Comparison of ENCODE assay signal across 8 cellular contexts in the genomic region with DNA sequence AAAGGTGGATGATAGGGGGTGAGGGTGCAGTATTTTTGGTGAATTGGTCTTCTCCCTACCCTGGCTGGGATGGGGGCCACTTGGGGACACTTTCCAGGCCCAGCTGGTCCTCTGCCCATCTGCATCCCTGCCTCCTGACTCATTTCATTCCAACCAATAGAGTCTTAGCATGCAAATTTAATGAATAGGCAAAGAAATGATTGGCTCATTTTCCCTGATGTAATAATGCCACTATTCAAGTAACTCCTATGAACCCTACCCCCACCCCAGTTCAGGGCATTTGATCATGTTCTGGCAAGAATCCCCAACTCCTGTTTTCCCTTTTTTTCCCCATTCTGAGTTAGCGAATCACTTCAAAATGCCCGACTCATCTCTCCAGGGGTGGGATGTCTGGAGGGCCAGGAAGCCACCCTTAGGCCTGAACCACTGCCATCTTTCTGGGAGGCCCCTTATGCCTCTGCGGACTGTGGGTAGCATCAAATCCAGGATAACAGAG. TPM values are rescaled to one million over a fixed set of nuclear protein-coding genes. Genes with fewer than 3 reads are reported as not detected.
DNase-seq lines count a peak whose midpoint lies in the region; ATAC-seq and TF ChIP-seq lines count a peak whose summit lies in the region.
"Had no signal": no experiment of that assay in that cellular context is flagged by ENCODE, and none has a peak within 500 bp of the region (broad histone marks: within the 10 kb centered on the region; RNA-seq: fewer than 3 reads in every experiment).

No MANE protein-coding gene starts in this region.

- no peak overlapping the region for H3K56ac ChIP-seq in H9 (ENCODE audit: insufficient read length, low read depth, low read length)

- no peak overlapping the region for H3K27ac ChIP-seq in H9 (ENCODE audit: insufficient read length, low read depth, low read length)
- peak overlapping the region in 4 of 5 donors; percentile 65 to 74 (median 68) for H3K27ac ChIP-seq in stomach

- H3K18ac ChIP-seq in H9 (ENCODE audit: insufficient read length, low read depth, low read length), result no peak overlapping the region

- no peak overlapping the region for H4K91ac ChIP-seq in H9 (ENCODE audit: insufficient read length, low read depth, low read length)

- H2BK20ac ChIP-seq in H9 (ENCODE audit: low read depth, low read length, poor library complexity, severe bottlenecking), result no peak overlapping the region

- no peak for ATAC-seq in activated CD8-positive, alpha-beta T cell treated with anti-CD3 and anti-CD28 coated beads for 36 hours

- intact Hi-C loops in stomach (cut with DNase I; ENCODE audit: low total_unique reads), result no loop called here
- intact Hi-C loops in activated CD8-positive, alpha-beta T cell treated with anti-CD3 and anti-CD28 coated beads for 36 hours (cut with micrococcal nuclease), result no loop called here

- H3K23me2 ChIP-seq in H9 (ENCODE audit: insufficient read length, low read depth, low read length, poor library complexity, severe bottlenecking), result no peaks in the 10 kb centered on the region

- no peak for TF ChIP-seq EP300 in stomach (IDR thresholded peaks at IDR 0.05)

- TF ChIP-seq CTCF in H9 (conservative IDR thresholded peaks at IDR 0.05), result no peak
- TF ChIP-seq CTCF in stomach (IDR thresholded peaks at IDR 0.05), result no peak
- no peak for TF ChIP-seq CTCF in activated CD8-positive, alpha-beta T cell treated with anti-CD3 and anti-CD28 coated beads for 36 hours (IDR thresholded peaks at IDR 0.05)

- no peak for TF ChIP-seq POLR2A in stomach (IDR thresholded peaks at IDR 0.05)

- 0 out of 5 replicates have a peak overlapping the region, but pooled peaks of 1 of the 2 experiments have one; percentile 45 for H3K4me3 Mint-ChIP-seq in H9
- no peak overlapping the region for H3K4me3 Mint-ChIP-seq in activated CD8-positive, alpha-beta T cell treated with anti-CD3 and anti-CD28 coated beads for 36 hours

- H3K79me2 ChIP-seq in H9 (ENCODE audit: insufficient read depth, low read length), result no peaks in the 10 kb centered on the region

- no peak overlapping the region for H2BK12ac ChIP-seq in H9 (ENCODE audit: insufficient read length, low read depth, low read length)

- H4K5ac ChIP-seq in H9 (ENCODE audit: insufficient read length, low read depth, low read length), result no peak overlapping the region

- no peak overlapping the region for H2AK5ac ChIP-seq in H9 (ENCODE audit: insufficient read length, low read length)

- H3K79me1 ChIP-seq in H9 (ENCODE audit: insufficient read depth, low read depth, low read length, poor library complexity, severe bottlenecking), result no peaks in the 10 kb centered on the region

- H3K36me3 ChIP-seq in stomach, result no peaks in the 10 kb centered on the region
- H3K36me3 ChIP-seq: thoracic aorta had no signal

- no peak overlapping the region for H3K23ac ChIP-seq in H9 (ENCODE audit: insufficient read length, low read depth, low read length)

- no peaks in the 10 kb centered on the region; the same call in 1 of the 2 replicates for H3K27me3 Mint-ChIP-seq in H9 (ENCODE audit: low read depth)
- H3K27me3 Mint-ChIP-seq in activated CD8-positive, alpha-beta T cell treated with anti-CD3 and anti-CD28 coated beads for 36 hours, result peaks cover 1% of the 10 kb centered on the region

- H4K8ac ChIP-seq in H9 (replicated peaks; ENCODE audit: insufficient read length, low read depth, low read length), result no peak overlapping the region

- POLR2A ChIA-PET in activated CD8-positive, alpha-beta T cell treated with anti-CD3 and anti-CD28 coated beads for 36 hours (lab: Charles Lee), result no interaction called here

- H3K9ac ChIP-seq in H9 (ENCODE audit: extremely low read depth, insufficient read length, low read length), result no peak overlapping the region

- no peak overlapping the region for H3K4me3 ChIP-seq in stomach
- H3K4me3 ChIP-seq: thoracic aorta had no signal

- H2BK15ac ChIP-seq in H9 (ENCODE audit: low read depth, low read length), result no peak overlapping the region

- peaks cover 67 to 82% of the 10 kb centered on the region in 2 experiments for H3K4me1 Mint-ChIP-seq in H9
- no peaks in the 10 kb centered on the region for H3K4me1 Mint-ChIP-seq in activated CD8-positive, alpha-beta T cell treated with anti-CD3 and anti-CD28 coated beads for 36 hours (ENCODE audit: low read depth)

- no peak overlapping the region for H3T11ph ChIP-seq in H9 (ENCODE audit: low read length)

- peak; percentile 59 for DNase-seq in H9
- peak; percentile 87 for DNase-seq in SK-N-DZ (ENCODE audit: low spot score)
- DNase-seq in foreskin melanocyte, result peak; percentile 44
- DNase-seq in stomach, result no peak
- no peak for DNase-seq in germinal center (ENCODE audit: low spot score)
- no peak for DNase-seq in NCI-H510A (lab: John Stamatoyannopoulos, UW)
- no peak for DNase-seq in activated CD8-positive, alpha-beta T cell treated with anti-CD3 and anti-CD28 coated beads for 36 hours

- H3K4me1 ChIP-seq in H9 (ENCODE audit: insufficient read depth, low read length), result peaks cover 3% of the 10 kb centered on the region; the same call in 1 of the 2 replicates
- peaks cover 0 to 11% (median 0%) of the 10 kb centered on the region in 4 donors for H3K4me1 ChIP-seq in stomach

- no peaks in the 10 kb centered on the region for H3K9me3 ChIP-seq in H9 (ENCODE audit: control insufficient read depth, low read depth, low read length)
- H3K9me3 ChIP-seq in stomach, result no peaks in the 10 kb centered on the region
- H3K9me3 ChIP-seq: thoracic aorta had no signal

- H2AFZ ChIP-seq in H9 (ENCODE audit: low read length), result no peak overlapping the region

- H4K20me1 ChIP-seq in H9 (ENCODE audit: control insufficient read depth, insufficient read depth, insufficient read length), result no peaks in the 10 kb centered on the region

- H3K4me2 ChIP-seq in H9 (ENCODE audit: insufficient read depth, insufficient read length, low read length), result no peak overlapping the region

- H2BK5ac ChIP-seq in H9 (ENCODE audit: insufficient read length, low read length), result no peak overlapping the region

- CTCF ChIA-PET in activated CD8-positive, alpha-beta T cell treated with anti-CD3 and anti-CD28 coated beads for 36 hours (lab: Charles Lee), result interaction anchor here (0.9 to 4.9 kb wide), 8 partner anchors 10 to 157 kb away, joined by 3 to 30 read pairs (median 6); partner anchors contain the start of gene PCDH1

- H3K27ac Mint-ChIP-seq in H9, result peak overlapping the region; percentile 82 to 97 (median 96)
- H3K27ac Mint-ChIP-seq in activated CD8-positive, alpha-beta T cell treated with anti-CD3 and anti-CD28 coated beads for 36 hours, result no peak overlapping the region

- H2BK120ac ChIP-seq in H9 (ENCODE audit: low read depth, low read length, poor library complexity, severe bottlenecking), result no peak overlapping the region

- no peaks in the 10 kb centered on the region for H3K9me3 Mint-ChIP-seq in H9
- no peaks in the 10 kb centered on the region for H3K9me3 Mint-ChIP-seq in activated CD8-positive, alpha-beta T cell treated with anti-CD3 and anti-CD28 coated beads for 36 hours

- no CpG with 5 or more reads among the region's 3 CpGs for WGBS in H9 (ENCODE audit: extremely low coverage, insufficient read length, low lambda C conversion rate)
- whole genome bisulfite sequencing in stomach, 5 donors, result 53 to 71% (median 68%) methylated on average over 3 of the region's 3 CpGs

- peaks cover 0 to 8% (median 0%) of the 10 kb centered on the region in 3 experiments; a peak in 3 of 7 replicates for H3K36me3 Mint-ChIP-seq in H9 (ENCODE audit: insufficient read depth in 1 of 3, low read depth in 3 of 3)
- no peaks in the 10 kb centered on the region for H3K36me3 Mint-ChIP-seq in activated CD8-positive, alpha-beta T cell treated with anti-CD3 and anti-CD28 coated beads for 36 hours (ENCODE audit: low read depth)

- H3K27me3 ChIP-seq in H9 (ENCODE audit: insufficient read depth, low read length), result no peaks in the 10 kb centered on the region
- H3K27me3 ChIP-seq in stomach, result peaks cover 0 to 17% (median 3%) of the 10 kb centered on the region in 3 donors

- H3K14ac ChIP-seq in H9 (ENCODE audit: insufficient read depth, low read length), result no peak overlapping the region

- H3K4ac ChIP-seq in H9 (ENCODE audit: low read depth, low read length), result no peak overlapping the region

RNA-seq across cellular contexts. Expression of gene PCDH1, which starts 56.7 kb away (rescaled TPM):
- total RNA-seq in H9 (2021) (127 and 131 TPM in 2 replicates), stomach (10 to 100 TPM; 35.3 to 96.9 (median 79.1) TPM)
- 10.7 and 11.9 TPM in 2 replicates for polyA plus RNA-seq in SK-N-DZ (2014; cell fraction: cytosol; rRNA removed)
- 9.0 and 10.1 TPM in 2 replicates for polyA plus RNA-seq in SK-N-DZ (2014; cell fraction: nucleus; rRNA removed)
- polyA plus RNA-seq in stomach, result 10 to 100 TPM in 2 of 3 donors, 1 to 10 TPM in 1; 8.7 to 20.9 (median 10.6) TPM
- total RNA-seq in activated CD8-positive, alpha-beta T cell treated with anti-CD3 and anti-CD28 coated beads for 36 hours, result under 1 TPM in 1 of 2 experiments, not detected in 1; 0.87 TPM

Comparison
In these comparisons a context has a peak if more than half of its experiments do, and no peak if none do; other contexts are left out.
1. DNase-seq: peak in H9 (single experiment), SK-N-DZ (single experiment) and foreskin melanocyte (single experiment); none in stomach (single experiment), germinal center (single experiment), NCI-H510A (single experiment) and activated CD8-positive, alpha-beta T cell treated with anti-CD3 and anti-CD28 coated beads for 36 hours (single experiment).
2. RNA of gene PCDH1, which starts 56.7 kb away (total RNA-seq): 127 to 131 TPM in H9 and 35.3 to 96.9 TPM in stomach; 0.87 TPM in activated CD8-positive, alpha-beta T cell treated with anti-CD3 and anti-CD28 coated beads for 36 hours; every median in the first group is over 10 times any median in the second.